Comparison of ENCODE assay signal across 1 cellular context in genomic region chr3:98561727-98562521, GRCh38.
TF ChIP-seq lines count a peak whose summit lies in the region.

No MANE protein-coding gene starts in this region.

TF ChIP-seq in GM23338, 12 proteins besides CTCF, POLR2A, EP300 and RAD21 (continued from another document):
- no peak for TF ChIP-seq REST (IDR thresholded peaks at IDR 0.05; ENCODE audit: unreplicated experiment)
- TF ChIP-seq ZNF331 (CRISPR knock-in tag; IDR thresholded peaks at IDR 0.05; ENCODE audit: low read depth): no peak
- no peak for TF ChIP-seq ETS1 (IDR thresholded peaks at IDR 0.05)
- TF ChIP-seq ZNF114 (CRISPR knock-in tag; IDR thresholded peaks at IDR 0.05): no peak
- no peak for TF ChIP-seq POLR2AphosphoS5 (IDR thresholded peaks at IDR 0.05; ENCODE audit: low read depth)
- no peak for TF ChIP-seq ZNF462 (CRISPR knock-in tag; IDR thresholded peaks at IDR 0.05)
- no peak for TF ChIP-seq CREB1 (CRISPR knock-in tag; IDR thresholded peaks at IDR 0.05; ENCODE audit: low read depth)
- TF ChIP-seq JUNB (IDR thresholded peaks at IDR 0.05; ENCODE audit: unreplicated experiment): no peak
